ENCODE assay signal across 22 cellular contexts in genomic region chr9:99361827-99362226, GRCh38.
A peak's percentile ranks its signal among the peaks of the same experiment; 100 is the strongest.
DNase-seq lines count a peak whose midpoint lies in the region; TF ChIP-seq lines count a peak whose summit lies in the region.
"Had no signal": no experiment of that assay in that cellular context is flagged by ENCODE, and none has a peak within 500 bp of the region (broad histone marks: within the 10 kb centered on the region; RNA-seq: fewer than 3 reads in every experiment).

No MANE protein-coding gene starts in this region.

- H3K14ac ChIP-seq in mesenchymal stem cell (ENCODE audit: low read length in 2 of 2): peak overlapping the region in 1 of 2 experiments; percentile 2

- 23% methylated on average over 8 of the region's 8 CpGs for WGBS in mesenchymal stem cell

- DNase-seq in NCI-H2171 treated with DMSO at 0.1 percent for 48 hours (lab: John Stamatoyannopoulos, UW) (peak; percentile 20), NCI-H2171 (lab: John Stamatoyannopoulos, UW) (no peak), fibroblast of peridontal ligament (ENCODE audit: extremely low read depth) (peak; percentile 25), mesenchymal stem cell (no peak), vagina (ENCODE audit: extremely low spot score in 2 of 2) (no peak), SHP77 treated with DMSO at 0.1 percent for 48 hours (lab: John Stamatoyannopoulos, UW) (no peak), DMS 273 treated with DMSO at 0.1 percent for 48 hours (lab: John Stamatoyannopoulos, UW) (no peak), A673 (ENCODE audit: low spot score) (no peak)
- DNase-seq: activated CD4-positive, alpha-beta T cell treated with anti-CD3 and anti-CD28 coated beads for 4 hours; activated CD8-positive, alpha-beta memory T cell treated with anti-CD3 and anti-CD28 coated beads for 24 hours; activated T-cell treated with anti-CD3 and anti-CD28 coated beads, Interleukin-2, amount 50 U/mL, for 24 hours; brain microvascular endothelial cell; GF-D8; GOT3; left cardiac atrium; naive thymus-derived CD4-positive, alpha-beta T cell; NCI-H1436; NCI-H69; trophoblast cell had no signal

- no peak overlapping the region for H4K8ac ChIP-seq in mesenchymal stem cell (ENCODE audit: low read length)

- H3K23ac ChIP-seq in mesenchymal stem cell (ENCODE audit: low read length in 2 of 2): no peak overlapping the region

- H3K36me3 ChIP-seq in mesenchymal stem cell (ENCODE audit: control insufficient read depth in 1 of 2, insufficient read depth in 2 of 2, low read depth in 1 of 2, low read length in 2 of 2) (no peaks in the 10 kb centered on the region), vagina (no peaks in the 10 kb centered on the region), A673 (ENCODE audit: insufficient read depth, low read length, poor library complexity, severe bottlenecking) (no peaks in the 10 kb centered on the region)
- H3K36me3 ChIP-seq: brain microvascular endothelial cell, right atrium auricular region had no signal

- H3K9me3 ChIP-seq in mesenchymal stem cell (ENCODE audit: control insufficient read depth, low read length) (no peaks in the 10 kb centered on the region), vagina (no peaks in the 10 kb centered on the region), A673 (ENCODE audit: low read depth, low read length, poor library complexity, severe bottlenecking) (no peaks in the 10 kb centered on the region)
- H3K9me3 ChIP-seq: right atrium auricular region had no signal

- no peak overlapping the region for H3K18ac ChIP-seq in mesenchymal stem cell (ENCODE audit: low read depth in 1 of 2, low read length in 2 of 2)

- H3K4ac ChIP-seq in mesenchymal stem cell (ENCODE audit: low read depth in 1 of 2, low read length in 2 of 2): no peak overlapping the region

- H3K27me3 ChIP-seq in mesenchymal stem cell (ENCODE audit: control insufficient read depth in 1 of 2, insufficient read depth in 1 of 2, low read length in 2 of 2) (peaks cover 18 to 41% of the 10 kb centered on the region in 2 experiments), vagina (no peaks in the 10 kb centered on the region), A673 (replicated peaks; ENCODE audit: insufficient read depth, low read depth, low read length, poor library complexity) (peaks cover 16% of the 10 kb centered on the region)
- H3K27me3 ChIP-seq: right atrium auricular region had no signal

- H3K4me1 ChIP-seq in mesenchymal stem cell (ENCODE audit: control insufficient read depth, insufficient read depth, low read depth, low read length) (no peaks in the 10 kb centered on the region), vagina (peaks cover 7% of the 10 kb centered on the region), A673 (ENCODE audit: insufficient read depth, low read length, poor library complexity, severe bottlenecking) (no peaks in the 10 kb centered on the region)

- POLR2A ChIA-PET in A673 (lab: Charles Lee; ENCODE audit: low non-redundant PET): no interaction called here

- H4K91ac ChIP-seq in mesenchymal stem cell (ENCODE audit: low read length): no peak overlapping the region

- CTCF ChIA-PET in A673 (lab: Charles Lee): no interaction called here

- H3K27ac ChIP-seq in mesenchymal stem cell (ENCODE audit: low read length, poor library complexity, severe bottlenecking) (no peak overlapping the region), vagina (peak overlapping the region; percentile 62), A673 (ENCODE audit: low read depth, low read length, poor library complexity, severe bottlenecking) (no peak overlapping the region)
- H3K27ac ChIP-seq: brain microvascular endothelial cell, RWPE1, SK-N-MC had no signal

- intact Hi-C loops in vagina (cut with DNase I): loop anchor here (10.0 kb wide), 1 partner anchor 463 kb away; the partner anchor contains the start of gene NR4A3
- intact Hi-C loops in A673 (cut with micrococcal nuclease; ENCODE audit: unreplicated experiment): no loop called here

- H2BK12ac ChIP-seq in mesenchymal stem cell (ENCODE audit: low read length in 2 of 2): no peak overlapping the region

- H2BK120ac ChIP-seq in mesenchymal stem cell (ENCODE audit: low read depth, low read length): no peak overlapping the region

- H2AK5ac ChIP-seq in mesenchymal stem cell (ENCODE audit: low read length, severe bottlenecking): no peak overlapping the region

- H3K4me3 ChIP-seq in mesenchymal stem cell (ENCODE audit: insufficient read depth in 1 of 2, low read depth in 1 of 2, low read length in 2 of 2) (no peak overlapping the region), vagina (no peak overlapping the region), A673 (ENCODE audit: low read depth, low read length, poor library complexity, severe bottlenecking) (no peak overlapping the region)
- H3K4me3 ChIP-seq: right atrium auricular region, SK-N-MC had no signal

- no TSS peak for BruUV-seq in A673 (replicated peaks; lab: Mats Ljungman, UMichigan)

- H2BK15ac ChIP-seq in mesenchymal stem cell (ENCODE audit: low read depth, poor library complexity, severe bottlenecking): no peak overlapping the region

- no peak overlapping the region for H2AFZ ChIP-seq in mesenchymal stem cell (ENCODE audit: low read depth, low read length)

- no peak overlapping the region for H3K4me2 ChIP-seq in mesenchymal stem cell (ENCODE audit: low read length, poor library complexity, severe bottlenecking)

- no peak overlapping the region for H2BK5ac ChIP-seq in mesenchymal stem cell (ENCODE audit: low read depth, low read length, poor library complexity, severe bottlenecking)

- TF ChIP-seq CTCF in vagina (IDR thresholded peaks at IDR 0.05) (no peak), A673 (conservative IDR thresholded peaks at IDR 0.05; ENCODE audit: low read depth, low read length) (no peak)

- no peaks in the 10 kb centered on the region for H3K79me1 ChIP-seq in mesenchymal stem cell (replicated peaks; ENCODE audit: low read length, poor library complexity, severe bottlenecking)

- no peak for TF ChIP-seq POLR2A in vagina (IDR thresholded peaks at IDR 0.05)

- H3K9ac ChIP-seq in mesenchymal stem cell (ENCODE audit: low read length): peak overlapping the region; percentile 19

Comparison
In these comparisons a context has a peak if more than half of its experiments do, and no peak if none do; other contexts are left out.
1. DNase-seq: peak in NCI-H2171 treated with DMSO at 0.1 percent for 48 hours (single experiment) and fibroblast of peridontal ligament (single experiment); none in NCI-H2171 (single experiment), mesenchymal stem cell (single experiment), vagina (0 of 2), SHP77 treated with DMSO at 0.1 percent for 48 hours (single experiment), DMS 273 treated with DMSO at 0.1 percent for 48 hours (single experiment) and A673 (single experiment).